Comparison of ENCODE assay signal across 1 cellular context in genomic region chr1:94926365-94926914, GRCh38.
TF ChIP-seq lines count a peak whose summit lies in the region.

No MANE protein-coding gene starts in this region.

TF ChIP-seq in HEK293, 187 proteins besides CTCF, POLR2A, EP300 and RAD21 (continued from another document):
- TF ChIP-seq ZNF645 (tag by site-specific recombination; IDR thresholded peaks at IDR 0.05) = no peak
- peak; percentile 87 for TF ChIP-seq ZBTB8A (tag by site-specific recombination; IDR thresholded peaks at IDR 0.05)
- peak; percentile 20; the same call in 1 of the 2 replicates for TF ChIP-seq ZIC2 (tag by site-specific recombination; IDR thresholded peaks at IDR 0.05)
- TF ChIP-seq GLIS2 (tag by site-specific recombination; IDR thresholded peaks at IDR 0.05) = 0 out of 2 replicates have a peak, but pooled peaks have one; percentile 17
- peak; percentile 34; the same call in 1 of the 2 replicates for TF ChIP-seq ZNF335 (tag by site-specific recombination; conservative IDR thresholded peaks at IDR 0.05)
- 0 out of 2 replicates have a peak, but pooled peaks have one; percentile 79 for TF ChIP-seq ZNF837 (tag by site-specific recombination; IDR thresholded peaks at IDR 0.05)
- TF ChIP-seq ZNF777 (tag by site-specific recombination; IDR thresholded peaks at IDR 0.05; ENCODE audit: borderline replicate concordance) = peak; percentile 87; the same call in 1 of the 2 replicates
- peak; percentile 33 for TF ChIP-seq ZNF596 (tag by site-specific recombination; IDR thresholded peaks at IDR 0.05)
- peak; percentile 95 for TF ChIP-seq ZBTB26 (tag by site-specific recombination; optimal IDR thresholded peaks at IDR 0.05)
- peak; percentile 67; the same call in 1 of the 2 replicates for TF ChIP-seq ZNF449 (tag by site-specific recombination; IDR thresholded peaks at IDR 0.05)
- 0 out of 2 replicates have a peak, but pooled peaks have one; percentile 17 for TF ChIP-seq ZNF391 (tag by site-specific recombination; IDR thresholded peaks at IDR 0.05; ENCODE audit: borderline replicate concordance, low read depth)
